ENCODE assay signal across 9 cellular contexts in the genomic region with DNA sequence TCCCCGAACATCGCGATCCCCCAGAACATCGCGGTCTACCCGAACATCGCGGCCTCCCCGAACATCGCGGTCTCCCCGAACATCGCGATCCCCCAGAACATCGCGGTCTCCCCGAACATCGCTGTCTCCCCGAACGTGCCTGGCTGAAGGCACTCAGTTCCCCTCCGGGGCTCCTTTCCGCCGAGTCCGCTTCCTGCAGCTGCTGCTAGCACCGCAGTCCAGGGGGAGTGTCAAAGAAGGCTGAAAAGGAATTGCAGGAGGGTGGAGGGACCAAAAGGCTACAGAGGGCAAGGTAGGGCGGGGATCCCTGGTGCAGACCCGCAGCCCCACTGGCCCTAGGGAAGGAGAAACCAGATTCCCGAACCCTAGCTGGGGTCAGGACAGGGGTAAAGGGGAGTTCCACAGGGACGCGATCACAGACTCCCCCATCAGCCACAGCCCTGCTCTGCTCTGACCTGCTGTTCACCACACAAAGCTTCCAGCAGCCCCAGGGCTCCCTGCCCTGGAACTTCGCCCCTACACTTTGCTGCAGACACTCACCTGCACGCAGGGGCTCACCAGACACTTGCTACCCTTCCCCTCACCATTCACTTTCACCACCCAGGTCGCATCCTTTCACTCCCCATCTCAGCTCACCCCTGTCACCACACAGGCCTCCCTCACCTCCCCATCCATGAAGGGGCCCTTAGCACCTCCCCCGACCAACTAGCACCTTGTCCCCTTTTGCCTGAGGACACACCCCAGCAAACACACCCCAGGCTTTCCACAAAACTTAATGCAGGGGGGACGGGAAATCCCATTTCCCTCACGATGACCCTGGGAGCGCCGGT. TPM values are rescaled to one million over a fixed set of nuclear protein-coding genes. Genes with fewer than 3 reads are reported as not detected.
DNase-seq lines count a peak whose midpoint lies in the region; ATAC-seq and TF ChIP-seq lines count a peak whose summit lies in the region.
"Had no signal": no experiment of that assay in that cellular context is flagged by ENCODE, and none has a peak within 500 bp of the region (broad histone marks: within the 10 kb centered on the region; RNA-seq: fewer than 3 reads in every experiment).

No MANE protein-coding gene starts in this region.

- DNase-seq in Caco-2 (no peak), T-helper 17 cell (no peak), epithelial cell of esophagus (ENCODE audit: low read depth) (peak; percentile 20), trophoblast cell (no peak), SKM-1 treated with dmso at 0.1 percent for 144 hours (lab: John Stamatoyannopoulos, UW; ENCODE audit: unreplicated experiment) (no peak), NCI-H774 (lab: John Stamatoyannopoulos, UW) (no peak), HuH-7.5 (ENCODE audit: low spot score) (no peak)

- H3K14ac ChIP-seq in trophoblast cell (ENCODE audit: low read length): no peak overlapping the region

- no CpG with 5 or more reads among the region's 38 CpGs for WGBS in trophoblast cell (ENCODE audit: extremely low coverage, insufficient coverage, insufficient read length)

- H2BK120ac ChIP-seq in trophoblast cell (ENCODE audit: insufficient read depth, low read length, poor library complexity): no peak overlapping the region

- no peaks in the 10 kb centered on the region for H3K79me1 ChIP-seq in trophoblast cell (ENCODE audit: low read length)

- POLR2A ChIA-PET in Caco-2 (lab: Charles Lee): no interaction called here

- intact Hi-C loops in Caco-2 (cut with micrococcal nuclease; ENCODE audit: unreplicated experiment): no loop called here

- no peaks in the 10 kb centered on the region for H3K9me3 Mint-ChIP-seq in Caco-2 (ENCODE audit: unreplicated experiment)

- no peak overlapping the region for H2AFZ ChIP-seq in trophoblast cell (ENCODE audit: insufficient read depth, low read length, poor library complexity)

- no peak overlapping the region for H2AK5ac ChIP-seq in trophoblast cell (ENCODE audit: low read length)

- CTCF ChIA-PET in Caco-2 (lab: Charles Lee): no interaction called here

- H3K27ac Mint-ChIP-seq in Caco-2 (ENCODE audit: unreplicated experiment): peak overlapping the region; percentile 80
- H3K27ac Mint-ChIP-seq in T-helper 17 cell: peak overlapping the region; percentile 86

- no peaks in the 10 kb centered on the region for H3K36me3 ChIP-seq in Caco-2 (ENCODE audit: control insufficient read depth, insufficient read depth, low read length)
- H3K36me3 ChIP-seq in trophoblast cell (ENCODE audit: control insufficient read depth in 1 of 2, insufficient read depth in 2 of 2, low read length in 2 of 2): no peaks in the 10 kb centered on the region

- no peak for TF ChIP-seq CTCF in Caco-2 (IDR thresholded peaks at IDR 0.05; ENCODE audit: insufficient read depth in 1 of 2, low read depth in 1 of 2, low read length in 1 of 2, severe bottlenecking in 1 of 2, unreplicated experiment in 1 of 2)
- TF ChIP-seq CTCF in epithelial cell of esophagus (IDR thresholded peaks at IDR 0.05; ENCODE audit: insufficient read depth, low read depth, low read length, missing control alignments): no peak

- no peaks in the 10 kb centered on the region for H3K9me3 ChIP-seq in Caco-2
- no peaks in the 10 kb centered on the region for H3K9me3 ChIP-seq in T-helper 17 cell (ENCODE audit: control insufficient read depth, low read length, poor library complexity, severe bottlenecking)
- H3K9me3 ChIP-seq in trophoblast cell (ENCODE audit: insufficient read depth, low read depth, low read length): peaks cover 11% of the 10 kb centered on the region

- no peak overlapping the region for H3K23ac ChIP-seq in trophoblast cell (ENCODE audit: low read length)

- no peaks in the 10 kb centered on the region for H3K4me1 Mint-ChIP-seq in Caco-2 (ENCODE audit: low read depth, unreplicated experiment)
- H3K4me1 Mint-ChIP-seq in T-helper 17 cell: peaks cover 23% of the 10 kb centered on the region

- no peaks in the 10 kb centered on the region for H3K4me1 ChIP-seq in Caco-2
- H3K4me1 ChIP-seq in trophoblast cell (ENCODE audit: control insufficient read depth in 1 of 2, insufficient read depth in 2 of 2, low read length in 2 of 2): peaks cover 9 to 18% of the 10 kb centered on the region in 2 experiments

- peak overlapping the region; percentile 61 for H3K4me2 ChIP-seq in trophoblast cell (ENCODE audit: low read length)

- H3K27ac ChIP-seq in trophoblast cell (ENCODE audit: low read depth, low read length): no peak overlapping the region

- H3K27me3 Mint-ChIP-seq in Caco-2 (ENCODE audit: insufficient read depth, unreplicated experiment) (no peaks in the 10 kb centered on the region), T-helper 17 cell (peaks cover 90% of the 10 kb centered on the region)

- H3K9ac ChIP-seq in trophoblast cell (ENCODE audit: low read length): no peak overlapping the region

- H4K12ac ChIP-seq in trophoblast cell (ENCODE audit: low read depth, low read length): no peak overlapping the region

- H4K8ac ChIP-seq in trophoblast cell (ENCODE audit: low read depth, low read length): no peak overlapping the region

- H3K18ac ChIP-seq in trophoblast cell (ENCODE audit: low read length): no peak overlapping the region

- H3K4me3 ChIP-seq in Caco-2 (ENCODE audit: low read depth, low read length) (no peak overlapping the region), epithelial cell of esophagus (ENCODE audit: low read length) (peak overlapping the region; percentile 53), trophoblast cell (ENCODE audit: low read depth, low read length) (no peak overlapping the region)

- H3K4me3 Mint-ChIP-seq in Caco-2 (ENCODE audit: unreplicated experiment): peak overlapping the region; percentile 83
- H3K4me3 Mint-ChIP-seq in T-helper 17 cell: peak overlapping the region; percentile 95

- H2BK12ac ChIP-seq in trophoblast cell (ENCODE audit: low read length): no peak overlapping the region

- H2BK5ac ChIP-seq in trophoblast cell (ENCODE audit: low read depth, low read length, poor library complexity): no peak overlapping the region

- H3K4ac ChIP-seq in trophoblast cell (ENCODE audit: low read depth, low read length): no peak overlapping the region

- ATAC-seq in T-helper 17 cell (no peak), GM19452 (IDR thresholded peaks at IDR 0.05; ENCODE audit: unreplicated experiment) (no peak)

- peaks cover 15% of the 10 kb centered on the region for H3K36me3 Mint-ChIP-seq in Caco-2 (ENCODE audit: insufficient read depth, unreplicated experiment)
- H3K36me3 Mint-ChIP-seq in T-helper 17 cell (ENCODE audit: low read depth): peaks cover 12% of the 10 kb centered on the region

- BruUV-seq in Caco-2 (replicated peaks; lab: Mats Ljungman, UMichigan): no TSS peak

- no peaks in the 10 kb centered on the region for H3K27me3 ChIP-seq in Caco-2 (replicated peaks; ENCODE audit: control insufficient read depth, insufficient read depth, low read length)
- H3K27me3 ChIP-seq in trophoblast cell (ENCODE audit: insufficient read depth, low read length): peaks cover 54% of the 10 kb centered on the region

- H3K79me2 ChIP-seq in trophoblast cell (ENCODE audit: control insufficient read depth, insufficient read depth, low read length, poor library complexity): no peaks in the 10 kb centered on the region

- no peak overlapping the region for H4K91ac ChIP-seq in trophoblast cell (ENCODE audit: low read depth, low read length)

RNA-seq across cellular contexts. Expression of a gene that starts 1.7 kb away (rescaled TPM):
- 5.4 and 7.7 TPM in 2 replicates for total RNA-seq in Caco-2 (2022)
- under 1 TPM in 1 of 2 donors, not detected in 1; 0.20 TPM for total RNA-seq in T-helper 17 cell
- polyA plus RNA-seq in trophoblast cell (2013): 0.48 and 0.58 TPM in 2 replicates

RNA-seq across cellular contexts. Expression of a gene that starts 23.6 kb away (rescaled TPM):
- total RNA-seq in Caco-2 (2022) (4.8 and 4.9 TPM in 2 replicates), T-helper 17 cell (1 to 10 TPM; 2.8 to 3.7 TPM)
- 0.08 and 0.14 TPM in 2 replicates for polyA plus RNA-seq in trophoblast cell (2013)

RNA-seq across cellular contexts. Expression of a gene that starts 42.5 kb away (rescaled TPM):
- total RNA-seq in Caco-2 (2022) (not detected in 2 replicates), T-helper 17 cell (not detected)
- polyA plus RNA-seq in trophoblast cell (2013): not detected in 2 replicates
- total RNA-seq: myocyte had no signal

RNA-seq across cellular contexts. Expression of a gene that starts 59.9 kb away (rescaled TPM):
- total RNA-seq in Caco-2 (2022) (not detected in 2 replicates), T-helper 17 cell (not detected)
- polyA plus RNA-seq in trophoblast cell (2013): not detected in 2 replicates
- total RNA-seq: myocyte had no signal
